33 cellular contexts compared by ENCODE assay signal in genomic region chr1:203161703-203162102, GRCh38. TPM values are rescaled to one million over a fixed set of nuclear protein-coding genes. Genes with fewer than 3 reads are reported as not detected.
"Had no signal": no experiment of that assay in that cellular context is flagged by ENCODE, and none has a peak within 500 bp of the region (broad histone marks: within the 10 kb centered on the region; RNA-seq: fewer than 3 reads in every experiment).

No MANE protein-coding gene starts in this region.

- DNase-seq: activated CD4-positive, alpha-beta memory T cell treated with anti-CD3 and anti-CD28 coated beads, Interleukin-2, amount 10 ng/mL, durations not matched to agents 7 days and 5 days; activated CD4-positive, alpha-beta T cell treated with anti-CD3 and anti-CD28 coated beads for 1 hour; activated CD4-positive, alpha-beta T cell treated with anti-CD3 and anti-CD28 coated beads for 4 hours; activated CD4-positive, alpha-beta T cell treated with anti-CD3 and anti-CD28 coated beads, Interleukin-2, amount 10 ng/mL, durations not matched to agents 7 days and 5 days; activated CD4-positive, alpha-beta T cell treated with anti-CD3 and anti-CD28 coated beads, Interleukin-2, amount 50 U/mL, for 4 hours; activated CD8-positive, alpha-beta memory T cell treated with anti-CD3 and anti-CD28 coated beads, Interleukin-2, amount 50 U/mL, for 48 hours; activated gamma-delta T cell; activated naive CD4-positive, alpha-beta T cell; activated naive CD4-positive, alpha-beta T cell treated with anti-CD3 and anti-CD28 coated beads, Interleukin-2, amount 10 ng/mL, durations not matched to agents 7 days and 5 days; activated naive CD8-positive, alpha-beta T cell treated with anti-CD3 and anti-CD28 coated beads, Interleukin-2, amount 10 ng/mL, durations not matched to agents 7 days and 5 days; activated T-cell treated with anti-CD3 and anti-CD28 coated beads for 4 hours; activated T-cell treated with anti-CD3 and anti-CD28 coated beads, Interleukin-2, amount 50 U/mL, for 24 hours; activated T-cell treated with anti-CD3 and anti-CD28 coated beads, Interleukin-2, amount 50 U/mL, for 72 hours; anterior cingulate cortex; brain microvascular endothelial cell; cortex of kidney; effector CD4-positive, alpha-beta T cell; effector memory CD8-positive, alpha-beta T cell; erythroblast; esophagus squamous epithelium; foreskin melanocyte; T-helper 2 cell had no signal

- H3K9me3 Mint-ChIP-seq: activated CD4-positive, alpha-beta memory T cell treated with anti-CD3 and anti-CD28 coated beads, Interleukin-2, amount 10 ng/mL, durations not matched to agents 7 days and 5 days; activated CD4-positive, alpha-beta T cell treated with anti-CD3 and anti-CD28 coated beads, Interleukin-2, amount 10 ng/mL, durations not matched to agents 7 days and 5 days; activated naive CD4-positive, alpha-beta T cell treated with anti-CD3 and anti-CD28 coated beads, Interleukin-2, amount 10 ng/mL, durations not matched to agents 7 days and 5 days; activated naive CD4-positive, alpha-beta T cell treated with anti-CD3 and anti-CD28 coated beads, Interleukin-2, amount 50 U/mL, for 72 hours; activated naive CD8-positive, alpha-beta T cell treated with anti-CD3 and anti-CD28 coated beads, Interleukin-2, amount 10 ng/mL, durations not matched to agents 7 days and 5 days; activated T-cell treated with anti-CD3 and anti-CD28 coated beads, Interleukin-2, amount 50 U/mL, for 24 hours; central memory CD8-positive, alpha-beta T cell; effector memory CD8-positive, alpha-beta T cell had no signal

- H3K36me3 Mint-ChIP-seq: activated naive CD4-positive, alpha-beta T cell treated with anti-CD3 and anti-CD28 coated beads, Interleukin-2, amount 10 ng/mL, durations not matched to agents 7 days and 5 days; activated naive CD4-positive, alpha-beta T cell treated with anti-CD3 and anti-CD28 coated beads, Interleukin-2, amount 50 U/mL, for 72 hours; activated naive CD8-positive, alpha-beta T cell treated with anti-CD3 and anti-CD28 coated beads, Interleukin-2, amount 10 ng/mL, durations not matched to agents 7 days and 5 days had no signal

- H3K4me1 ChIP-seq: esophagus squamous epithelium, gastroesophageal sphincter had no signal

- H3K4me1 Mint-ChIP-seq: activated CD4-positive, alpha-beta T cell treated with anti-CD3 and anti-CD28 coated beads, Interleukin-2, amount 10 ng/mL, durations not matched to agents 7 days and 5 days; activated naive CD4-positive, alpha-beta T cell treated with anti-CD3 and anti-CD28 coated beads, Interleukin-2, amount 10 ng/mL, durations not matched to agents 7 days and 5 days had no signal

- H3K27ac Mint-ChIP-seq: activated CD4-positive, alpha-beta memory T cell treated with anti-CD3 and anti-CD28 coated beads, Interleukin-2, amount 10 ng/mL, durations not matched to agents 7 days and 5 days; activated CD4-positive, alpha-beta T cell treated with anti-CD3 and anti-CD28 coated beads, Interleukin-2, amount 10 ng/mL, durations not matched to agents 7 days and 5 days; activated naive CD4-positive, alpha-beta T cell treated with anti-CD3 and anti-CD28 coated beads, Interleukin-2, amount 10 ng/mL, durations not matched to agents 7 days and 5 days; activated naive CD4-positive, alpha-beta T cell treated with anti-CD3 and anti-CD28 coated beads, Interleukin-2, amount 50 U/mL, for 72 hours; activated naive CD8-positive, alpha-beta T cell treated with anti-CD3 and anti-CD28 coated beads, Interleukin-2, amount 10 ng/mL, durations not matched to agents 7 days and 5 days; activated T-cell treated with anti-CD3 and anti-CD28 coated beads, Interleukin-2, amount 50 U/mL, for 24 hours; activated T-cell treated with anti-CD3 and anti-CD28 coated beads, Interleukin-2, amount 50 U/mL, for 72 hours; effector memory CD8-positive, alpha-beta T cell; WTC11 had no signal

- H3K27ac ChIP-seq: brain microvascular endothelial cell, esophagus squamous epithelium, gastroesophageal sphincter had no signal

- H3K4me3 Mint-ChIP-seq: activated CD4-positive, alpha-beta memory T cell treated with anti-CD3 and anti-CD28 coated beads, Interleukin-2, amount 10 ng/mL, durations not matched to agents 7 days and 5 days; activated CD4-positive, alpha-beta T cell treated with anti-CD3 and anti-CD28 coated beads, Interleukin-2, amount 10 ng/mL, durations not matched to agents 7 days and 5 days; activated naive CD4-positive, alpha-beta T cell treated with anti-CD3 and anti-CD28 coated beads, Interleukin-2, amount 10 ng/mL, durations not matched to agents 7 days and 5 days; activated naive CD8-positive, alpha-beta T cell treated with anti-CD3 and anti-CD28 coated beads, Interleukin-2, amount 10 ng/mL, durations not matched to agents 7 days and 5 days; activated T-cell treated with anti-CD3 and anti-CD28 coated beads, Interleukin-2, amount 50 U/mL, for 24 hours; activated T-cell treated with anti-CD3 and anti-CD28 coated beads, Interleukin-2, amount 50 U/mL, for 72 hours; central memory CD8-positive, alpha-beta T cell; effector memory CD8-positive, alpha-beta T cell; WTC11 had no signal

- H3K4me3 ChIP-seq: esophagus squamous epithelium, gastroesophageal sphincter had no signal

- H3K36me3 ChIP-seq: brain microvascular endothelial cell, esophagus squamous epithelium, gastroesophageal sphincter had no signal

- ATAC-seq: activated naive CD4-positive, alpha-beta T cell treated with anti-CD3 and anti-CD28 coated beads, Interleukin-2, amount 50 U/mL, for 72 hours; activated T-cell treated with anti-CD3 and anti-CD28 coated beads, Interleukin-2, amount 50 U/mL, for 72 hours; effector memory CD8-positive, alpha-beta T cell; gastroesophageal sphincter; WTC11 had no signal

RNA-seq across cellular contexts. Expression of gene MYBPH, which starts 13.9 kb away (rescaled TPM):
- total RNA-seq: activated CD4-positive, alpha-beta memory T cell treated with anti-CD3 and anti-CD28 coated beads, Interleukin-2, amount 10 ng/mL, durations not matched to agents 7 days and 5 days; activated CD4-positive, alpha-beta T cell treated with anti-CD3 and anti-CD28 coated beads, Interleukin-2, amount 10 ng/mL, durations not matched to agents 7 days and 5 days; activated naive CD4-positive, alpha-beta T cell treated with anti-CD3 and anti-CD28 coated beads, Interleukin-2, amount 50 U/mL, for 72 hours; activated naive CD8-positive, alpha-beta T cell treated with anti-CD3 and anti-CD28 coated beads, Interleukin-2, amount 10 ng/mL, durations not matched to agents 7 days and 5 days; activated T-cell treated with anti-CD3 and anti-CD28 coated beads, Interleukin-2, amount 50 U/mL, for 72 hours; astrocyte; bronchial epithelial cell; cardiac septum; cerebellum; dermis microvascular lymphatic vessel endothelial cell; esophagus squamous epithelium; gastroesophageal sphincter; glomerular endothelial cell; T-helper 1 cell treated with Interleukin-12 subunit alpha and Interleukin-12 subunit beta and Interleukin-4 antibody, amounts not matched to agents 30 ng/mL and 1 ng/mL, for 36 hours; WTC11 had no signal

RNA-seq across cellular contexts. Expression of gene CHI3L1, which starts 24.8 kb away (rescaled TPM):
- total RNA-seq: activated CD4-positive, alpha-beta memory T cell treated with anti-CD3 and anti-CD28 coated beads, Interleukin-2, amount 10 ng/mL, durations not matched to agents 7 days and 5 days; activated CD4-positive, alpha-beta T cell treated with anti-CD3 and anti-CD28 coated beads, Interleukin-2, amount 10 ng/mL, durations not matched to agents 7 days and 5 days; activated T-cell treated with anti-CD3 and anti-CD28 coated beads, Interleukin-2, amount 50 U/mL, for 72 hours; T-helper 1 cell treated with Interleukin-12 subunit alpha and Interleukin-12 subunit beta and Interleukin-4 antibody, amounts not matched to agents 30 ng/mL and 1 ng/mL, for 36 hours had no signal

RNA-seq across cellular contexts. Expression of gene ADORA1, which starts 34.2 kb away (rescaled TPM):
- total RNA-seq: activated CD4-positive, alpha-beta T cell treated with anti-CD3 and anti-CD28 coated beads, Interleukin-2, amount 10 ng/mL, durations not matched to agents 7 days and 5 days; activated naive CD4-positive, alpha-beta T cell treated with anti-CD3 and anti-CD28 coated beads, Interleukin-2, amount 50 U/mL, for 72 hours; activated naive CD8-positive, alpha-beta T cell treated with anti-CD3 and anti-CD28 coated beads, Interleukin-2, amount 10 ng/mL, durations not matched to agents 7 days and 5 days; activated T-cell treated with anti-CD3 and anti-CD28 coated beads, Interleukin-2, amount 50 U/mL, for 72 hours; dermis microvascular lymphatic vessel endothelial cell; glomerular endothelial cell; T-helper 1 cell treated with Interleukin-12 subunit alpha and Interleukin-12 subunit beta and Interleukin-4 antibody, amounts not matched to agents 30 ng/mL and 1 ng/mL, for 36 hours had no signal
